8 cellular contexts compared by ENCODE assay signal in the genomic region with DNA sequence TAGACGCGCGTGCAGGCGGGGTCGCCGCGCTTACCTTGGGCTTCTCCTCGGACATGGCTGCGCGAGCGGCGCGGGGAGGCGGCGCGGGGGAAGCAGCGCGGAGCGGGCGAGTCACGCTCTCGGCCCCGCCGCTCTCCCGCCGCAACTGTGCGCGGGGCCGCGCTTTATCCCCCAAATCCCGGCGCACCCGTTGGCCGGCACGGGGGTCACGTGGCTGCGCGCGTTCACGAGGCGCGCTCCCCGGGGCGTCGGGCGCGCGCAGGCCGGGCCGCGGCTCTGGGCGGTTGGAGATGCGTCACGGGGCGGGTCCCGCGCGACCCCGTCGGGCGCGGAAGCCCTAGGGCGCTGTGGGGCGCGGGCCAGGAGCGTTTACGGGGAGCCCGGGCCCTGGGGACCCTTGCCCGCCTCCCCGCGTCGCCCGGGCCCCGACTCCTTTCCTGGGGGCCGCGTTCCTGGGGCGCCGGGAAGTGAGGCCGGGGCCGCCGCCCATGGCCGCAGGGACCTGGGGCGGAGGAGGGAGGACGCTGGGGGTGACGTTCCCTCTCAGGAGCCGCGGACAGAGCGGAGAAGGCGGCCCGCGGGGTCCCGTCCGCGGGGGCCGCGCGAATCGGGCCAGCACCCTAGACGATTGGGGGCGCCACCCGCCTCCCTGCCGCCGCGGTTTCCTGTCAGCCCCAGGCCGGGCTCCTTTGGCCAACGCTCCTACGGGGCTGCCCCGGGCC.
A peak's percentile ranks its signal among the peaks of the same experiment; 100 is the strongest.
DNase-seq lines count a peak whose midpoint lies in the region; ATAC-seq and TF ChIP-seq lines count a peak whose summit lies in the region.

A gene (minus strand): TSS at position 149 of the 722 bp plus-strand sequence. CDS start 94 bp downstream, at position 55.

- DNase-seq in C1 segment of cervical spinal cord (lab: John Stamatoyannopoulos, UW) = peak in 12 of 14 donors; percentile 40 to 84 (median 64)
- DNase-seq in activated T-cell treated with anti-CD3 and anti-CD28 coated beads for 48 hours (ENCODE audit: low read depth) = peak; percentile 91
- DNase-seq in erythroblast (lab: John Stamatoyannopoulos, UW) = peak; percentile 92 to 95
- peak; percentile 75 for DNase-seq in stimulated activated CD8-positive, alpha-beta memory T cell treated with anti-CD3 and anti-CD28 coated beads, Interleukin-4, amount 100 ng/mL, for 24 hours (ENCODE audit: low read depth)

- peak within 1 kb of the TSS; percentile 52 for H3K27ac ChIP-seq in OCI-LY3 (ENCODE audit: low read length)
- H3K27ac ChIP-seq in mucosa of rectum (ENCODE audit: low read depth in 2 of 2, low read length in 2 of 2) = peak within 1 kb of the TSS; percentile 78 to 83

- H3K9ac ChIP-seq in OCI-LY3 (ENCODE audit: low read length) = peak within 1 kb of the TSS; percentile 93
- peak within 1 kb of the TSS; percentile 56 to 90 for H3K9ac ChIP-seq in mucosa of rectum (ENCODE audit: low read depth in 1 of 2, low read length in 2 of 2)

- peaks cover 45% of the 10 kb centered on the region for H3K79me2 ChIP-seq in OCI-LY3 (ENCODE audit: low read length)

- H3K36me3 ChIP-seq in OCI-LY3 (replicated peaks; ENCODE audit: low read depth, low read length) = no peaks in the 10 kb centered on the region
- peaks cover 5 to 6% of the 10 kb centered on the region in 2 donors for H3K36me3 ChIP-seq in mucosa of rectum (ENCODE audit: control insufficient read depth in 2 of 2, insufficient read depth in 2 of 2, low read length in 2 of 2)

- H3K4me1 ChIP-seq in OCI-LY3 (ENCODE audit: low read length) = peaks cover 10% of the 10 kb centered on the region
- H3K4me1 ChIP-seq in mucosa of rectum (ENCODE audit: control insufficient read depth in 2 of 2, insufficient read depth in 2 of 2, low read length in 2 of 2) = peaks cover 7 to 8% of the 10 kb centered on the region in 2 donors

- H4K20me1 ChIP-seq in OCI-LY3 (ENCODE audit: insufficient read depth, low read length) = peaks cover 29% of the 10 kb centered on the region

- H3K4me2 ChIP-seq in OCI-LY3 (ENCODE audit: low read length) = peak within 1 kb of the TSS; percentile 88

- TF ChIP-seq CTCF in OCI-LY3 (IDR thresholded peaks at IDR 0.05; ENCODE audit: low read depth, low read length) = 0 out of 2 replicates have a peak, but pooled peaks have one; percentile 10

- H3K9me3 ChIP-seq in OCI-LY3 (ENCODE audit: insufficient read depth, low read length) = peaks cover 6% of the 10 kb centered on the region; the same call in 1 of the 2 replicates
- H3K9me3 ChIP-seq in mucosa of rectum (ENCODE audit: control insufficient read depth in 2 of 2, low read length in 2 of 2) = no peaks in the 10 kb centered on the region

- H3K27me3 ChIP-seq in OCI-LY3 (ENCODE audit: low read depth, low read length) (no peaks in the 10 kb centered on the region), mucosa of rectum (ENCODE audit: control insufficient read depth in 2 of 2, insufficient read depth in 2 of 2, low read length in 2 of 2) (no peaks in the 10 kb centered on the region)

- H3K4me3 ChIP-seq in OCI-LY3 (ENCODE audit: low read length) (peak within 1 kb of the TSS; percentile 95), mucosa of rectum (ENCODE audit: low read length in 2 of 2) (peak within 1 kb of the TSS; percentile 69 to 81)

- H2AFZ ChIP-seq in OCI-LY3 (ENCODE audit: low read depth, low read length) = peak within 1 kb of the TSS; percentile 94

- TF ChIP-seq POLR2A in GM19099 (IDR thresholded peaks at IDR 0.05; ENCODE audit: extremely low read depth, insufficient read length, low read depth) = peak; percentile 89
- peak; percentile 93 for TF ChIP-seq POLR2A in erythroblast (IDR thresholded peaks at IDR 0.05; ENCODE audit: low read length)

- ATAC-seq in HG03432 (IDR thresholded peaks at IDR 0.05; ENCODE audit: unreplicated experiment) = peak; percentile 64

Comparison
In these comparisons a context has a peak if more than half of its experiments do, and no peak if none do; other contexts are left out.
1. Peak in every context shown above with its lines: DNase-seq, ATAC-seq, H3K4me3 ChIP-seq and H3K27ac ChIP-seq.